Comparison of ENCODE assay signal across 1 cellular context in genomic region chr17:61458000-61458399, GRCh38.
TF ChIP-seq lines count a peak whose summit lies in the region.

No MANE protein-coding gene starts in this region.

TF ChIP-seq in H1, 55 proteins besides CTCF, POLR2A, EP300 and RAD21:
- no peak for TF ChIP-seq CREB1 (IDR thresholded peaks at IDR 0.05)
- TF ChIP-seq SP2 (IDR thresholded peaks at IDR 0.05; ENCODE audit: low read length) = no peak
- no peak for TF ChIP-seq CEBPB (IDR thresholded peaks at IDR 0.05; ENCODE audit: low read depth, low read length)
- no peak for TF ChIP-seq RNF2 (IDR thresholded peaks at IDR 0.05; ENCODE audit: borderline replicate concordance, low read depth, low read length, missing control alignments, poor library complexity, severe bottlenecking)
- no peak for TF ChIP-seq BRCA1 (IDR thresholded peaks at IDR 0.05; ENCODE audit: low read depth, low read length)
- TF ChIP-seq FOSL1 (IDR thresholded peaks at IDR 0.05; ENCODE audit: insufficient read depth, low read depth, low read length) = no peak
- no peak for TF ChIP-seq TBP (IDR thresholded peaks at IDR 0.05; ENCODE audit: low read depth, low read length)
TF ChIP-seq in H1: peak in this region for 0.
